Comparison of ENCODE assay signal across 10 cellular contexts in the genomic region with DNA sequence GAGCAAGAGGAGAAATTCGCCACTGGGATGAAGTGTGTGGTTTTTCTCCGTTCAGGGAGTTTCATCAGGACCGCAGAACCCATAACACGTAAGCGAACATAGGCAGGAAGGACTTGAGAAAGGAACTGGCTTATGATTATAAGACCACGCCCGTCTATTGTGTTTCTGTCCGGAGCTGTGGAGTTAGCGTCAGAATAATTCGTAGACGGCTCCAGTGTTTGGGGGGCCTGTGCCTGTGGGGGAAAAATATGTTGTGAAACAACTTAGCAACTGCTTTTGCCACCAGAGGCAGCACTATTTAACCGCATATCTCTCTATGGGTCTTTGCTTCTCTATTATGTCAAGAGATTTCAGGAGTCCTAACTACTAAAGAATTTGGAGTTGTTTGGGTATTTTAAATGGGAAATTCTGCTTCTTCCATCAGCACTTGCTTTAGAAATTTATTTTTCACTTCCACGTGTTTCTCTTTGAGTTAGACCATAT. TPM values are rescaled to one million over a fixed set of nuclear protein-coding genes. Genes with fewer than 3 reads are reported as not detected.
DNase-seq lines count a peak whose midpoint lies in the region; ATAC-seq and TF ChIP-seq lines count a peak whose summit lies in the region.
"Had no signal": no experiment of that assay in that cellular context is flagged by ENCODE, and none has a peak within 500 bp of the region (broad histone marks: within the 10 kb centered on the region; RNA-seq: fewer than 3 reads in every experiment).

No MANE protein-coding gene starts in this region.

- H3K27ac Mint-ChIP-seq in MCF 10A (ENCODE audit: low read depth, unreplicated experiment) = peak overlapping the region; percentile 66

- ATAC-seq in esophagus mucosa = peak; percentile 60
- no peak for ATAC-seq in GM18870 (IDR thresholded peaks at IDR 0.05; ENCODE audit: unreplicated experiment)

- dilution Hi-C loops in mammary epithelial cell (cut with HindIII; ENCODE audit: low sequenced_read_pairs) = no loop called here

- DNase-seq in MCF 10A (ENCODE audit: unreplicated experiment) (no peak), mammary epithelial cell (no peak), mucosa of gallbladder (ENCODE audit: low spot score) (peak; percentile 15), vagina (ENCODE audit: extremely low spot score in 2 of 2) (no peak), HuH-7.5 (ENCODE audit: low spot score) (no peak), NCI-H187 treated with DMSO at 0.1 percent for 48 hours (lab: John Stamatoyannopoulos, UW) (no peak)
- DNase-seq: Caco-2 had no signal

- in situ Hi-C loops in mammary epithelial cell (cut with MboI; ENCODE audit: low sequenced_read_pairs in 2 of 2) = no loop called here

- TF ChIP-seq CTCF in MCF 10A (IDR thresholded peaks at IDR 0.05; ENCODE audit: unreplicated experiment) (no peak), mammary epithelial cell (conservative IDR thresholded peaks at IDR 0.05 in 1 of 2, IDR thresholded peaks at IDR 0.05 in 1 of 2; ENCODE audit: extremely low read depth in 1 of 2, insufficient read depth in 1 of 2, low read depth in 1 of 2, low read length in 2 of 2) (no peak), vagina (IDR thresholded peaks at IDR 0.05) (no peak)

- no peak overlapping the region for H3K27ac ChIP-seq in mammary epithelial cell (ENCODE audit: insufficient read depth, low read depth, low read length)
- H3K27ac ChIP-seq in vagina = peak overlapping the region; percentile 68

- H3K4me1 ChIP-seq in mammary epithelial cell (ENCODE audit: insufficient read depth, low read length) (no peaks in the 10 kb centered on the region), vagina (peaks cover 13% of the 10 kb centered on the region)
- H3K4me1 ChIP-seq: Caco-2 had no signal

- H3K79me2 ChIP-seq in mammary epithelial cell (ENCODE audit: insufficient read depth, low read length) = no peaks in the 10 kb centered on the region

- no peak overlapping the region for H3K4me2 ChIP-seq in mammary epithelial cell (ENCODE audit: insufficient read depth, low read depth, low read length)

- no TSS peak for BruUV-seq in MCF 10A (replicated peaks; lab: Mats Ljungman, UMichigan)
- BruUV-seq in mammary epithelial cell (replicated peaks; lab: Mats Ljungman, UMichigan) = no TSS peak

- no peak overlapping the region for H3K4me3 Mint-ChIP-seq in MCF 10A (ENCODE audit: unreplicated experiment)

- WGBS in mammary epithelial cell (ENCODE audit: low coverage, missing lambda C conversion rate) = 88% methylated on average over 13 of the region's 13 CpGs

- H3K4me3 ChIP-seq in mammary epithelial cell (replicated peaks in 1 of 3; ENCODE audit: insufficient read depth in 1 of 3, low read depth in 2 of 3, low read length in 3 of 3) = no peak overlapping the region
- peak overlapping the region in 1 of 2 donors; percentile 39 for H3K4me3 ChIP-seq in vagina

- H4K20me1 ChIP-seq in mammary epithelial cell (ENCODE audit: insufficient read depth, low read length) = no peaks in the 10 kb centered on the region

- POLR2A ChIA-PET in MCF 10A (lab: Yijun Ruan, JAX) = interaction anchor here (0.6 to 0.8 kb wide), 3 partner anchors 26 to 848 kb away, joined by 3 to 4 read pairs (median 3); no protein-coding TSS in a partner anchor

- peaks cover 27% of the 10 kb centered on the region for H3K9me3 ChIP-seq in mammary epithelial cell (replicated peaks; ENCODE audit: insufficient read depth, low read length)
- no peaks in the 10 kb centered on the region for H3K9me3 ChIP-seq in vagina
- H3K9me3 ChIP-seq: Caco-2 had no signal

- CTCF ChIA-PET in MCF 10A (lab: Yijun Ruan, JAX) (interaction anchor here (0.6 to 1.6 kb wide), 2 partner anchors 57 to 759 kb away, joined by 3 to 4 read pairs; no protein-coding TSS in a partner anchor), mammary epithelial cell (lab: Charles Lee; ENCODE audit: low non-redundant PET) (no interaction called here)

- intact Hi-C loops in MCF 10A (cut with micrococcal nuclease) = no loop called here
- intact Hi-C loops in mammary epithelial cell (cut with micrococcal nuclease) = no loop called here
- intact Hi-C loops in vagina (cut with DNase I) = no loop called here

- no peaks in the 10 kb centered on the region for H3K36me3 Mint-ChIP-seq in MCF 10A (ENCODE audit: insufficient read depth, unreplicated experiment)

- H3K36me3 ChIP-seq in mammary epithelial cell (ENCODE audit: insufficient read depth, low read length) (no peaks in the 10 kb centered on the region), vagina (no peaks in the 10 kb centered on the region)

- H2AFZ ChIP-seq in mammary epithelial cell (ENCODE audit: low read depth, low read length) = no peak overlapping the region

- H3K9me3 Mint-ChIP-seq in MCF 10A (ENCODE audit: unreplicated experiment) = peaks cover 8% of the 10 kb centered on the region

- H3K4me1 Mint-ChIP-seq in MCF 10A (ENCODE audit: insufficient read depth, unreplicated experiment) = no peaks in the 10 kb centered on the region

- H3K27me3 Mint-ChIP-seq in MCF 10A (ENCODE audit: insufficient read depth, unreplicated experiment) = no peaks in the 10 kb centered on the region

- H3K27me3 ChIP-seq in mammary epithelial cell (ENCODE audit: insufficient read depth, low read length) = no peaks in the 10 kb centered on the region
- no peaks in the 10 kb centered on the region for H3K27me3 ChIP-seq in vagina

- no peak overlapping the region for H3K9ac ChIP-seq in mammary epithelial cell (ENCODE audit: insufficient read depth, low read length)

- TF ChIP-seq POLR2A in vagina (IDR thresholded peaks at IDR 0.05) = no peak

RNA-seq across cellular contexts. Expression of a gene that starts 0.5 kb away (rescaled TPM):
- total RNA-seq in MCF 10A (2022) = not detected in 2 replicates
- not detected for total RNA-seq in mammary epithelial cell
- not detected for polyA plus RNA-seq in mammary epithelial cell
- not detected for polyA minus RNA-seq in mammary epithelial cell
- 4.1 TPM for total RNA-seq in esophagus mucosa
- total RNA-seq in mucosa of gallbladder = 18.6 TPM
- 33.1 TPM for total RNA-seq in vagina
- total RNA-seq: Caco-2, LHCN-M2 had no signal

RNA-seq across cellular contexts. Expression of a gene that starts 48.7 kb away (rescaled TPM):
- total RNA-seq in MCF 10A (2022) (0.29 and 0.33 TPM in 2 replicates), mammary epithelial cell (under 1 TPM in 1 of 2 donors, not detected in 1; under 0.01 TPM), esophagus mucosa (0.08 TPM), mucosa of gallbladder (3.4 TPM), vagina (1.2 TPM)
- not detected for polyA plus RNA-seq in mammary epithelial cell
- not detected for polyA minus RNA-seq in mammary epithelial cell
